Comparison of ENCODE assay signal across 14 cellular contexts in the genomic region with DNA sequence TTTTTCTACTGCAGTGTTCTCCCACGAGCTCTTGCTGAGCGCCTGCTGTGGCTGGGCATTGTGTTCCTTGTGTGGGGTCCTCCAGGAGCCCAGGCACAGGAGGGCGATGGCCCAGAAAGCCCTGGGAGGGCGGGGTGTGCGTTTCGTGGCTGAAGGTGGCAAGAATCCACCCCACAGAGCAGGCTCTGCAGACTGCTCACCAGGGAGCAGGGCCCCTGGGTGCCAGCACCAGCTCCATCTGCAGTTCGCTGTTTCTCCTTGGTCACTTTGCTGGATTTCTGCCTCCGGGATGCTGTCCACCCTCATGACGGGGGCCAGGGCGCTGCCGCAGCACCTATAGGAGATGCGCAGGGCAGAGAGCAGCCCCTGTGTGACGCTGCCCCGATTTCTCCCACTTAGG.
DNase-seq lines count a peak whose midpoint lies in the region; ATAC-seq, FAIRE-seq and TF ChIP-seq lines count a peak whose summit lies in the region.
"Had no signal": no experiment of that assay in that cellular context is flagged by ENCODE, and none has a peak within 500 bp of the region (broad histone marks: within the 10 kb centered on the region; RNA-seq: fewer than 3 reads in every experiment).

No MANE protein-coding gene starts in this region.

- no peak overlapping the region for H3K4ac ChIP-seq in H9 (ENCODE audit: low read depth, low read length)
- no peak overlapping the region for H3K4ac ChIP-seq in H1 (replicated peaks; ENCODE audit: insufficient read length, low read depth, low read length)
- no peak overlapping the region for H3K4ac ChIP-seq in neuronal stem cell (ENCODE audit: low read length)

- H3K36me3 ChIP-seq in BLaER1 (peaks cover 26% of the 10 kb centered on the region; the same call in 1 of the 2 replicates), H1 (ENCODE audit: control insufficient read depth in 2 of 4, insufficient read depth in 4 of 4, low read length in 3 of 4) (peaks cover 0 to 35% (median 5%) of the 10 kb centered on the region in 4 experiments; a peak in 6 of 8 replicates), neuronal stem cell (replicated peaks in 1 of 2; ENCODE audit: control insufficient read depth in 2 of 2, insufficient read depth in 2 of 2, low read length in 2 of 2) (peaks cover 3 to 7% of the 10 kb centered on the region in 2 donors), stomach (peaks cover 24 to 98% (median 92%) of the 10 kb centered on the region in 4 donors)

- no peak overlapping the region for H3K4me3 ChIP-seq in BLaER1
- H3K4me3 ChIP-seq in H1 (ENCODE audit: extremely low read depth in 1 of 4, insufficient read depth in 2 of 4, low read depth in 3 of 4, low read length in 4 of 4) = no peak overlapping the region
- no peak overlapping the region for H3K4me3 ChIP-seq in neuronal stem cell (ENCODE audit: low read length in 2 of 2)
- no peak overlapping the region for H3K4me3 ChIP-seq in stomach
- H3K4me3 ChIP-seq: GM12878 had no signal

- peaks cover 3% of the 10 kb centered on the region for H3K79me1 ChIP-seq in H9 (ENCODE audit: insufficient read depth, low read depth, low read length, poor library complexity, severe bottlenecking)
- no peaks in the 10 kb centered on the region; the same call in 1 of the 2 replicates for H3K79me1 ChIP-seq in H1 (ENCODE audit: low read depth, low read length)
- no peaks in the 10 kb centered on the region for H3K79me1 ChIP-seq in neuronal stem cell (ENCODE audit: low read depth, low read length)

- H2BK15ac ChIP-seq in H9 (ENCODE audit: low read depth, low read length) = no peak overlapping the region; the same call in 1 of the 2 replicates
- H2BK15ac ChIP-seq in H1 (ENCODE audit: low read length) = no peak overlapping the region
- no peak overlapping the region for H2BK15ac ChIP-seq in neuronal stem cell (ENCODE audit: low read length)

- WGBS in H9 (ENCODE audit: extremely low coverage, insufficient read length, low lambda C conversion rate) = no CpG with 5 or more reads among the region's 14 CpGs
- 95% methylated on average over 14 of the region's 14 CpGs; no CpG with 5 or more reads in 1 of the 2 experiments for WGBS in H1 (ENCODE audit: extremely low coverage in 1 of 2, insufficient coverage in 1 of 2, insufficient read length in 1 of 2, insufficient replicate concordance in 2 of 2, low coverage in 1 of 2, low lambda C conversion rate in 2 of 2, missing lambda C conversion rate in 1 of 2), 2 experiments
- WGBS in neuronal stem cell (ENCODE audit: extremely low coverage in 2 of 2, insufficient read length in 2 of 2, insufficient replicate concordance in 1 of 2), 2 donors = no CpG with 5 or more reads among the region's 14 CpGs
- WGBS in stomach, 5 donors = 74 to 88% (median 76%) methylated on average over 9 to 14 of the region's 14 CpGs

- H2BK20ac ChIP-seq in H9 (ENCODE audit: low read depth, low read length, poor library complexity, severe bottlenecking) (no peak overlapping the region), H1 (ENCODE audit: low read length) (no peak overlapping the region)

- H3K4me1 ChIP-seq in BLaER1 (no peaks in the 10 kb centered on the region), H9 (ENCODE audit: insufficient read depth, low read length) (no peaks in the 10 kb centered on the region), H1 (replicated peaks in 1 of 4; ENCODE audit: control insufficient read depth in 3 of 4, insufficient read depth in 4 of 4, low read length in 3 of 4) (no peaks in the 10 kb centered on the region; a peak in 2 of 7 replicates), neuronal stem cell (ENCODE audit: control insufficient read depth in 2 of 2, insufficient read depth in 1 of 2, low read depth in 1 of 2, low read length in 2 of 2) (peaks cover 0 to 6% of the 10 kb centered on the region in 2 donors), stomach (no peaks in the 10 kb centered on the region)

- H3K36me3 Mint-ChIP-seq in H9 (ENCODE audit: insufficient read depth in 1 of 3, low read depth in 3 of 3) = peaks cover 10 to 53% (median 39%) of the 10 kb centered on the region in 3 experiments
- no peaks in the 10 kb centered on the region for H3K36me3 Mint-ChIP-seq in activated CD4-positive, alpha-beta memory T cell treated with anti-CD3 and anti-CD28 coated beads, Interleukin-2, amount 10 ng/mL, durations not matched to agents 7 days and 5 days (ENCODE audit: low read depth)
- H3K36me3 Mint-ChIP-seq: CD4-positive, alpha-beta memory T cell had no signal

- H3K27ac ChIP-seq in BLaER1 (no peak overlapping the region), H9 (ENCODE audit: insufficient read length, low read depth, low read length) (no peak overlapping the region), H1 (ENCODE audit: low read depth, low read length) (no peak overlapping the region), neuronal stem cell (replicated peaks; ENCODE audit: low read length) (no peak overlapping the region), stomach (no peak overlapping the region)

- H3K23me2 ChIP-seq in H9 (ENCODE audit: insufficient read length, low read depth, low read length, poor library complexity, severe bottlenecking) = no peaks in the 10 kb centered on the region
- 0 out of 2 replicates have a peak, but pooled peaks cover 2% of the 10 kb centered on the region for H3K23me2 ChIP-seq in H1 (ENCODE audit: low read depth, low read length)

- H2AFZ ChIP-seq in H9 (ENCODE audit: low read length) (no peak overlapping the region), H1 (ENCODE audit: low read length) (no peak overlapping the region), neuronal stem cell (ENCODE audit: low read length) (no peak overlapping the region)

- H3K14ac ChIP-seq in H9 (ENCODE audit: insufficient read depth, low read length) (peak overlapping the region; percentile 46), H1 (ENCODE audit: insufficient read length) (no peak overlapping the region), neuronal stem cell (ENCODE audit: low read length) (peak overlapping the region; percentile 4)

- H3K4me2 ChIP-seq in BLaER1 = no peak overlapping the region
- H3K4me2 ChIP-seq in H9 (ENCODE audit: insufficient read depth, insufficient read length, low read length) = no peak overlapping the region
- no peak overlapping the region for H3K4me2 ChIP-seq in H1 (ENCODE audit: insufficient read depth in 1 of 2, low read depth in 2 of 2, low read length in 2 of 2)
- no peak overlapping the region for H3K4me2 ChIP-seq in neuronal stem cell (ENCODE audit: insufficient read depth, low read length, poor library complexity, severe bottlenecking)

- H4K91ac ChIP-seq in H9 (ENCODE audit: insufficient read length, low read depth, low read length) = no peak overlapping the region
- no peak overlapping the region for H4K91ac ChIP-seq in H1 (replicated peaks; ENCODE audit: insufficient read length, low read length)
- H4K91ac ChIP-seq in neuronal stem cell (ENCODE audit: low read depth, low read length, poor library complexity) = no peak overlapping the region

- DNase-seq in H9 (no peak), H1 (ENCODE audit: low read depth in 1 of 2, low spot score in 2 of 2) (no peak), neuronal stem cell (ENCODE audit: low spot score) (no peak), cortex of kidney (lab: John Stamatoyannopoulos, UW) (no peak), stomach (no peak)
- no peak for DNase-seq in activated CD4-positive, alpha-beta memory T cell treated with anti-CD3 and anti-CD28 coated beads, Interleukin-2, amount 10 ng/mL, durations not matched to agents 7 days and 5 days
- DNase-seq: ACHN; CD4-positive, alpha-beta memory T cell; DMS79; GOT3; HCEC 1CT had no signal

- H3K27me3 ChIP-seq in BLaER1 = no peaks in the 10 kb centered on the region
- H3K27me3 ChIP-seq in H9 (ENCODE audit: insufficient read depth, low read length) = no peaks in the 10 kb centered on the region
- no peaks in the 10 kb centered on the region for H3K27me3 ChIP-seq in H1 (replicated peaks in 1 of 4; ENCODE audit: control insufficient read depth in 3 of 4, extremely low read depth in 1 of 4, insufficient read depth in 3 of 4, low read length in 3 of 4)
- H3K27me3 ChIP-seq in neuronal stem cell (ENCODE audit: control insufficient read depth in 3 of 3, insufficient read depth in 3 of 3, low read depth in 1 of 3, low read length in 3 of 3) = no peaks in the 10 kb centered on the region
- no peaks in the 10 kb centered on the region for H3K27me3 ChIP-seq in stomach

- H3K9ac ChIP-seq in BLaER1 (0 out of 2 replicates have a peak overlapping the region, but pooled peaks have one; percentile 4), H9 (ENCODE audit: extremely low read depth, insufficient read length, low read length) (no peak overlapping the region), H1 (replicated peaks in 1 of 4; ENCODE audit: extremely low read depth in 1 of 4, low read depth in 3 of 4, low read length in 3 of 4) (no peak overlapping the region), neuronal stem cell (ENCODE audit: low read depth, low read length, poor library complexity) (no peak overlapping the region)

- H3K23ac ChIP-seq in H9 (ENCODE audit: insufficient read length, low read depth, low read length) (no peak overlapping the region), H1 (ENCODE audit: insufficient read length) (no peak overlapping the region), neuronal stem cell (ENCODE audit: low read depth, low read length, poor library complexity) (no peak overlapping the region)

- H3K79me2 ChIP-seq in H9 (ENCODE audit: insufficient read depth, low read length) (no peaks in the 10 kb centered on the region), H1 (ENCODE audit: control insufficient read depth in 1 of 2, insufficient read depth in 2 of 2, low read length in 2 of 2) (no peaks in the 10 kb centered on the region)

- H3K56ac ChIP-seq in H9 (ENCODE audit: insufficient read length, low read depth, low read length) = no peak overlapping the region
- H3K56ac ChIP-seq in H1 (replicated peaks; ENCODE audit: insufficient read length, low read depth, low read length) = no peak overlapping the region

- FAIRE-seq in H1 (lab: Jason Lieb, UNC) = no peak
- FAIRE-seq: GM12878 had no signal

- intact Hi-C loops in stomach (cut with DNase I; ENCODE audit: low total_unique reads) = no loop called here

- no peaks in the 10 kb centered on the region for H3K9me3 Mint-ChIP-seq in H9
- H3K9me3 Mint-ChIP-seq in activated CD4-positive, alpha-beta memory T cell treated with anti-CD3 and anti-CD28 coated beads, Interleukin-2, amount 10 ng/mL, durations not matched to agents 7 days and 5 days = no peaks in the 10 kb centered on the region
- H3K9me3 Mint-ChIP-seq: CD4-positive, alpha-beta memory T cell had no signal

- TF ChIP-seq POLR2A in H1 (IDR thresholded peaks at IDR 0.05; ENCODE audit: control extremely low read depth in 1 of 2, low read depth in 2 of 2, low read length in 2 of 2) = no peak
- TF ChIP-seq POLR2A in stomach (IDR thresholded peaks at IDR 0.05) = no peak

- no peaks in the 10 kb centered on the region for H4K20me1 ChIP-seq in BLaER1
- no peaks in the 10 kb centered on the region for H4K20me1 ChIP-seq in H9 (ENCODE audit: control insufficient read depth, insufficient read depth, insufficient read length)
- H4K20me1 ChIP-seq in H1 (replicated peaks in 1 of 2; ENCODE audit: control insufficient read depth in 1 of 2, insufficient read depth in 2 of 2, low read length in 2 of 2) = no peaks in the 10 kb centered on the region

- TF ChIP-seq CTCF in H9 (conservative IDR thresholded peaks at IDR 0.05) (no peak), H1 (IDR thresholded peaks at IDR 0.05; ENCODE audit: control extremely low read depth in 1 of 3, insufficient read depth in 1 of 3, low read depth in 1 of 3, low read length in 3 of 3) (no peak), stomach (IDR thresholded peaks at IDR 0.05) (no peak)

- H3K9me3 ChIP-seq in BLaER1 (no peaks in the 10 kb centered on the region), H9 (ENCODE audit: control insufficient read depth, low read depth, low read length) (no peaks in the 10 kb centered on the region), H1 (ENCODE audit: insufficient read depth in 2 of 2, low read depth in 1 of 2, low read length in 1 of 2) (no peaks in the 10 kb centered on the region), neuronal stem cell (replicated peaks in 1 of 2; ENCODE audit: control insufficient read depth in 2 of 2, insufficient read depth in 1 of 2, low read depth in 1 of 2, low read length in 2 of 2) (no peaks in the 10 kb centered on the region), stomach (no peaks in the 10 kb centered on the region)

- H4K5ac ChIP-seq in H9 (ENCODE audit: insufficient read length, low read depth, low read length) (no peak overlapping the region), H1 (ENCODE audit: insufficient read length, low read depth, low read length) (no peak overlapping the region)

- no peak overlapping the region for H2BK120ac ChIP-seq in H9 (ENCODE audit: low read depth, low read length, poor library complexity, severe bottlenecking)
- no peak overlapping the region for H2BK120ac ChIP-seq in H1 (replicated peaks; ENCODE audit: low read depth, low read length)
- no peak overlapping the region for H2BK120ac ChIP-seq in neuronal stem cell (ENCODE audit: low read depth, low read length)

- H3K4me1 Mint-ChIP-seq in H9 = peaks cover 17 to 20% of the 10 kb centered on the region in 2 experiments
- H3K4me1 Mint-ChIP-seq in activated CD4-positive, alpha-beta memory T cell treated with anti-CD3 and anti-CD28 coated beads, Interleukin-2, amount 10 ng/mL, durations not matched to agents 7 days and 5 days = no peaks in the 10 kb centered on the region

- H3K18ac ChIP-seq in H9 (ENCODE audit: insufficient read length, low read depth, low read length) = no peak overlapping the region
- H3K18ac ChIP-seq in H1 (ENCODE audit: extremely low read depth, low read length) = no peak overlapping the region
- H3K18ac ChIP-seq in neuronal stem cell (ENCODE audit: low read length) = no peak overlapping the region

- no peak overlapping the region for H2BK5ac ChIP-seq in H9 (ENCODE audit: insufficient read length, low read length)
- peak overlapping the region; percentile 30; the same call in 1 of the 2 replicates for H2BK5ac ChIP-seq in H1 (ENCODE audit: low read depth, low read length)
- no peak overlapping the region for H2BK5ac ChIP-seq in neuronal stem cell (ENCODE audit: low read length)

- TF ChIP-seq EP300 in H1 (IDR thresholded peaks at IDR 0.05; ENCODE audit: borderline replicate concordance in 1 of 2, low read depth in 2 of 2, low read length in 2 of 2) (no peak), stomach (IDR thresholded peaks at IDR 0.05) (no peak)

- no peak for ATAC-seq in HG02870 (IDR thresholded peaks at IDR 0.05; ENCODE audit: unreplicated experiment)
- ATAC-seq: GM12878 had no signal

- H2BK12ac ChIP-seq in H9 (ENCODE audit: insufficient read length, low read depth, low read length) (no peak overlapping the region), H1 (ENCODE audit: low read depth, low read length) (0 out of 2 replicates have a peak overlapping the region, but pooled peaks have one; percentile 23), neuronal stem cell (ENCODE audit: low read length) (no peak overlapping the region)

- H2AK5ac ChIP-seq in H9 (ENCODE audit: insufficient read length, low read length) (no peak overlapping the region), H1 (ENCODE audit: low read depth, low read length) (no peak overlapping the region), neuronal stem cell (ENCODE audit: low read depth, low read length) (no peak overlapping the region)

- no peak overlapping the region for H3K4me3 Mint-ChIP-seq in H9
- no peak overlapping the region for H3K4me3 Mint-ChIP-seq in activated CD4-positive, alpha-beta memory T cell treated with anti-CD3 and anti-CD28 coated beads, Interleukin-2, amount 10 ng/mL, durations not matched to agents 7 days and 5 days
- H3K4me3 Mint-ChIP-seq: CD4-positive, alpha-beta memory T cell had no signal

- POLR2A ChIA-PET in H1 (lab: Charles Lee; ENCODE audit: partially characterized antibody) = no interaction called here
- POLR2A ChIA-PET in activated CD4-positive, alpha-beta memory T cell treated with anti-CD3 and anti-CD28 coated beads, Interleukin-2, amount 10 ng/mL, durations not matched to agents 7 days and 5 days (lab: Charles Lee) = no interaction called here

- CTCF ChIA-PET in H1 (lab: Charles Lee; ENCODE audit: partially characterized antibody) = interaction anchor here (1.0 to 1.1 kb wide), 2 partner anchors 10 to 20 kb away, joined by 3 to 6 read pairs; no protein-coding TSS in a partner anchor
- CTCF ChIA-PET in activated CD4-positive, alpha-beta memory T cell treated with anti-CD3 and anti-CD28 coated beads, Interleukin-2, amount 10 ng/mL, durations not matched to agents 7 days and 5 days (lab: Charles Lee) = no interaction called here

- H4K8ac ChIP-seq in H9 (replicated peaks; ENCODE audit: insufficient read length, low read depth, low read length) (no peak overlapping the region), H1 (ENCODE audit: extremely low read depth, insufficient read depth, low read length) (no peak overlapping the region), neuronal stem cell (ENCODE audit: low read depth, low read length) (no peak overlapping the region)

- H3T11ph ChIP-seq in H9 (ENCODE audit: low read length) = no peak overlapping the region

- no peaks in the 10 kb centered on the region for H3K27me3 Mint-ChIP-seq in H9 (ENCODE audit: low read depth)
- H3K27me3 Mint-ChIP-seq in activated CD4-positive, alpha-beta memory T cell treated with anti-CD3 and anti-CD28 coated beads, Interleukin-2, amount 10 ng/mL, durations not matched to agents 7 days and 5 days = no peaks in the 10 kb centered on the region
- H3K27me3 Mint-ChIP-seq: CD4-positive, alpha-beta memory T cell had no signal

- TF ChIP-seq RAD21 in H1 (IDR thresholded peaks at IDR 0.05 in 1 of 2, conservative IDR thresholded peaks at IDR 0.05 in 1 of 2; ENCODE audit: low read depth in 2 of 2, low read length in 2 of 2) = no peak

- H3K27ac Mint-ChIP-seq in H9 = peak overlapping the region; percentile 58 to 94 (median 86); a peak in 5 of 7 replicates
- no peak overlapping the region for H3K27ac Mint-ChIP-seq in activated CD4-positive, alpha-beta memory T cell treated with anti-CD3 and anti-CD28 coated beads, Interleukin-2, amount 10 ng/mL, durations not matched to agents 7 days and 5 days
